Comparison of ENCODE assay signal across 8 cellular contexts in the genomic region with DNA sequence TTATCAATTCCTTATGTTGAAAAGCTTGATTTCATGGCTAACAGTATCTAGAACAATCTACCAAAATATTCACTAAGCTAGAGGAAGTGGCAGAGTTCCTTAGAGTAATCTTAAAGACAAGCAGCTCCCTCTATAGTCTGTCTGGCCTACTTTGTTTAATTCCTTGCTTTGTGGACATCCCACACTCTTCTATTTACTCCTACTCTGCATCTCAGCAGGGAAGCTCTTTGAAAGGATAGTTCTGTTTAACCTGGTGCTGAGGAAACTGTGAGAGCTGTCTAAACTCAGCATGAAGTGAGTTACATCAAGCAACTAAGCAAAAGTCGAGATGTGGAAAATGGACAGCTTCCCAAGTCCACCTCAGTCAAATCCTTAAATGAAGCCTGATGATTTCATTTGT. TPM values are rescaled to one million over a fixed set of nuclear protein-coding genes. Genes with fewer than 3 reads are reported as not detected.
DNase-seq lines count a peak whose midpoint lies in the region; ATAC-seq, FAIRE-seq and TF ChIP-seq lines count a peak whose summit lies in the region.

No MANE protein-coding gene starts in this region.

- peak; percentile 48 for FAIRE-seq in RCC 7860 (lab: Jason Lieb, UNC)

- peak overlapping the region in 2 of 4 experiments; percentile 4 to 87 for H3K4me3 ChIP-seq in fibroblast of lung (replicated peaks in 1 of 4; ENCODE audit: control extremely low read depth in 1 of 4, insufficient read depth in 1 of 4, low read depth in 3 of 4, low read length in 4 of 4)

- H3K4me2 ChIP-seq in fibroblast of lung (ENCODE audit: extremely low read depth, insufficient read depth, low read length) = peak overlapping the region; percentile 42

- H3K9ac ChIP-seq in fibroblast of lung (ENCODE audit: insufficient read depth, low read length) = no peak overlapping the region

- DNase-seq in activated naive CD8-positive, alpha-beta T cell treated with anti-CD3 and anti-CD28 coated beads, Interleukin-2, amount 50 U/mL, for 24 hours = no peak
- DNase-seq in RCC 7860 (ENCODE audit: low spot score) (peak; percentile 54), fibroblast of lung (ENCODE audit: low read depth in 2 of 2) (peak; percentile 69 to 77), retina (peak; percentile 19)

- H3K36me3 Mint-ChIP-seq in activated naive CD8-positive, alpha-beta T cell = no peaks in the 10 kb centered on the region
- no peaks in the 10 kb centered on the region for H3K36me3 Mint-ChIP-seq in activated naive CD8-positive, alpha-beta T cell treated with anti-CD3 and anti-CD28 coated beads, Interleukin-2, amount 50 U/mL, for 24 hours (ENCODE audit: low read depth)

- no peaks in the 10 kb centered on the region for H3K27me3 Mint-ChIP-seq in activated naive CD8-positive, alpha-beta T cell
- H3K27me3 Mint-ChIP-seq in activated naive CD8-positive, alpha-beta T cell treated with anti-CD3 and anti-CD28 coated beads, Interleukin-2, amount 50 U/mL, for 24 hours = no peaks in the 10 kb centered on the region

- no peak overlapping the region for H3K27ac ChIP-seq in fibroblast of lung (ENCODE audit: insufficient read depth, low read length)

- peak overlapping the region; percentile 6 for H3K4me3 Mint-ChIP-seq in activated naive CD8-positive, alpha-beta T cell
- H3K4me3 Mint-ChIP-seq in activated naive CD8-positive, alpha-beta T cell treated with anti-CD3 and anti-CD28 coated beads, Interleukin-2, amount 50 U/mL, for 24 hours = no peak overlapping the region

- no peak for ATAC-seq in activated naive CD8-positive, alpha-beta T cell treated with anti-CD3 and anti-CD28 coated beads, Interleukin-2, amount 50 U/mL, for 24 hours
- ATAC-seq in HG03521 (IDR thresholded peaks at IDR 0.05; ENCODE audit: unreplicated experiment) = peak; percentile 16
- ATAC-seq in HG02981 (IDR thresholded peaks at IDR 0.05; ENCODE audit: unreplicated experiment) = no peak
- ATAC-seq in GM21526 (IDR thresholded peaks at IDR 0.05; ENCODE audit: low FRiP score, unreplicated experiment) = no peak

- peaks cover 45% of the 10 kb centered on the region for H3K4me1 Mint-ChIP-seq in activated naive CD8-positive, alpha-beta T cell (ENCODE audit: low read depth)
- H3K4me1 Mint-ChIP-seq in activated naive CD8-positive, alpha-beta T cell treated with anti-CD3 and anti-CD28 coated beads, Interleukin-2, amount 50 U/mL, for 24 hours = peaks cover 45% of the 10 kb centered on the region

- peaks cover 14% of the 10 kb centered on the region for H3K4me1 ChIP-seq in fibroblast of lung (ENCODE audit: control insufficient read depth, extremely low read depth, insufficient read depth, low read length)

- peaks cover 3% of the 10 kb centered on the region for H4K20me1 ChIP-seq in fibroblast of lung (ENCODE audit: control insufficient read depth, extremely low read depth, insufficient read depth, low read length)

- peak; percentile 19 to 61 for TF ChIP-seq CTCF in fibroblast of lung (conservative IDR thresholded peaks at IDR 0.05 in 1 of 2, IDR thresholded peaks at IDR 0.05 in 1 of 2; ENCODE audit: low read depth in 1 of 2, low read length in 2 of 2)

- no peaks in the 10 kb centered on the region for H3K36me3 ChIP-seq in fibroblast of lung (ENCODE audit: control insufficient read depth, insufficient read depth, low read length)

- no peaks in the 10 kb centered on the region for H3K27me3 ChIP-seq in fibroblast of lung (ENCODE audit: control insufficient read depth, insufficient read depth, low read length)

- H3K27ac Mint-ChIP-seq in activated naive CD8-positive, alpha-beta T cell = peak overlapping the region; percentile 16
- no peak overlapping the region for H3K27ac Mint-ChIP-seq in activated naive CD8-positive, alpha-beta T cell treated with anti-CD3 and anti-CD28 coated beads, Interleukin-2, amount 50 U/mL, for 24 hours

- H3K79me2 ChIP-seq in fibroblast of lung (ENCODE audit: control insufficient read depth, insufficient read depth, low read length) = peaks cover 91% of the 10 kb centered on the region

- H3K9me3 ChIP-seq in fibroblast of lung (ENCODE audit: control insufficient read depth, insufficient read depth, low read depth, low read length) = no peaks in the 10 kb centered on the region

- no peaks in the 10 kb centered on the region for H3K9me3 Mint-ChIP-seq in activated naive CD8-positive, alpha-beta T cell (ENCODE audit: low read depth)
- H3K9me3 Mint-ChIP-seq in activated naive CD8-positive, alpha-beta T cell treated with anti-CD3 and anti-CD28 coated beads, Interleukin-2, amount 50 U/mL, for 24 hours = no peaks in the 10 kb centered on the region

- no peak overlapping the region for H2AFZ ChIP-seq in fibroblast of lung (ENCODE audit: low read length)

RNA-seq across cellular contexts. Expression of a gene that starts 4.3 kb away (rescaled TPM):
- total RNA-seq in fibroblast of lung = 59.1 and 127 TPM in 2 replicates
- 32.6 and 42.9 TPM in 2 replicates for polyA plus RNA-seq in fibroblast of lung
- polyA plus RNA-seq in fibroblast of lung (2012) = 18.5 and 21.3 TPM in 2 replicates
- 10.3 and 22.5 TPM in 2 replicates for polyA minus RNA-seq in fibroblast of lung (ENCODE audit: low replicate concordance)
